In genomic region chr4:187128971-187129370, GRCh38 we compare ENCODE assay signal across 19 cellular contexts.
DNase-seq lines count a peak whose midpoint lies in the region; ATAC-seq and TF ChIP-seq lines count a peak whose summit lies in the region.
"Had no signal": no experiment of that assay in that cellular context is flagged by ENCODE, and none has a peak within 500 bp of the region (broad histone marks: within the 10 kb centered on the region; RNA-seq: fewer than 3 reads in every experiment).

No MANE protein-coding gene starts in this region.

- CTCF ChIA-PET in T-cell (lab: Charles Lee): no interaction called here

- peak overlapping the region; percentile 71 for H3K27ac Mint-ChIP-seq in HFFc6
- no peak overlapping the region for H3K27ac Mint-ChIP-seq in T-cell
- H3K27ac Mint-ChIP-seq: activated naive CD8-positive, alpha-beta T cell had no signal

- ATAC-seq in T-cell (replicated peaks in 1 of 4) (no peak), HG02610 (IDR thresholded peaks at IDR 0.05; ENCODE audit: unreplicated experiment) (no peak)
- ATAC-seq: GM12878, Panc1 had no signal

- H3K36me3 Mint-ChIP-seq in HFFc6 (ENCODE audit: low read depth) (peaks cover 9% of the 10 kb centered on the region), T-cell (no peaks in the 10 kb centered on the region)
- H3K36me3 Mint-ChIP-seq: activated naive CD8-positive, alpha-beta T cell had no signal

- in situ Hi-C loops in brain microvascular endothelial cell (cut with HindIII; ENCODE audit: low pct_ligation_motif_present, low sequenced_read_pairs): no loop called here

- TF ChIP-seq CTCF in HFFc6 (IDR thresholded peaks at IDR 0.05) (no peak), brain microvascular endothelial cell (IDR thresholded peaks at IDR 0.05; ENCODE audit: low read depth, low read length, missing control alignments) (no peak)

- H3K4me1 Mint-ChIP-seq in HFFc6 (ENCODE audit: low read depth) (peaks cover 31% of the 10 kb centered on the region), T-cell (no peaks in the 10 kb centered on the region)
- H3K4me1 Mint-ChIP-seq: central memory CD8-positive, alpha-beta T cell had no signal

- H3K4me3 ChIP-seq in brain microvascular endothelial cell (ENCODE audit: low read depth, low read length): no peak overlapping the region
- H3K4me3 ChIP-seq in skeletal muscle cell (ENCODE audit: low read depth, low read length): no peak overlapping the region
- H3K4me3 ChIP-seq: BLaER1 treated with 17β-estradiol and CSF1 and Interleukin-3, amounts not matched to agents 10 nM and 100 nM; GM12878; lung; MG63 had no signal

- H3K9me3 Mint-ChIP-seq in HFFc6 (no peaks in the 10 kb centered on the region), T-cell (peaks cover 12 to 15% (median 12%) of the 10 kb centered on the region in 3 donors)

- H3K4me3 Mint-ChIP-seq in HFFc6 (peak overlapping the region; percentile 19; the same call in 1 of the 2 replicates), T-cell (no peak overlapping the region)
- H3K4me3 Mint-ChIP-seq: activated naive CD8-positive, alpha-beta T cell; central memory CD8-positive, alpha-beta T cell had no signal

- DNase-seq in HFFc6: no peak
- DNase-seq in brain microvascular endothelial cell: peak; percentile 70
- peak; percentile 4 for DNase-seq in iris pigment epithelial cell (ENCODE audit: low read depth)
- peak; percentile 20 for DNase-seq in skeletal muscle cell (ENCODE audit: low read depth)
- DNase-seq in T-cell: no peak
- DNase-seq in stimulated activated CD4-positive, alpha-beta T cell treated with anti-CD3 and anti-CD28 coated beads, Interleukin-4, amount 100 ng/mL, for 4 hours: no peak
- no peak for DNase-seq in NCI-H510A treated with DMSO at 0.1 percent for 48 hours (lab: John Stamatoyannopoulos, UW)
- DNase-seq: DMS79 treated with DMSO at 0.1 percent for 48 hours, erythroblast, MG63, NCI-H187, NCI-H524 treated with DMSO at 0.1 percent for 48 hours had no signal

- no peaks in the 10 kb centered on the region for H3K36me3 ChIP-seq in brain microvascular endothelial cell (replicated peaks)
- H3K36me3 ChIP-seq: BLaER1 treated with 17β-estradiol and CSF1 and Interleukin-3, amounts not matched to agents 10 nM and 100 nM; MG63 had no signal

- H3K27me3 Mint-ChIP-seq in HFFc6 (ENCODE audit: insufficient read depth) (no peaks in the 10 kb centered on the region; the same call in 1 of the 2 replicates), T-cell (no peaks in the 10 kb centered on the region)
- H3K27me3 Mint-ChIP-seq: activated naive CD8-positive, alpha-beta T cell; central memory CD8-positive, alpha-beta T cell had no signal

- peak overlapping the region; percentile 74 for H3K27ac ChIP-seq in brain microvascular endothelial cell
- H3K27ac ChIP-seq: BLaER1 treated with 17β-estradiol and CSF1 and Interleukin-3, amounts not matched to agents 10 nM and 100 nM had no signal

- H3K27me3 ChIP-seq in brain microvascular endothelial cell (replicated peaks): no peaks in the 10 kb centered on the region
- H3K27me3 ChIP-seq: BLaER1 treated with 17β-estradiol and CSF1 and Interleukin-3, amounts not matched to agents 10 nM and 100 nM; MG63 had no signal

- POLR2A ChIA-PET in T-cell (lab: Charles Lee): no interaction called here

Comparison
In these comparisons a context has a peak if more than half of its experiments do, and no peak if none do; other contexts are left out.
1. DNase-seq: peak in brain microvascular endothelial cell (single experiment), iris pigment epithelial cell (single experiment) and skeletal muscle cell (single experiment); none in HFFc6 (single experiment), T-cell (0 of 34), stimulated activated CD4-positive, alpha-beta T cell treated with anti-CD3 and anti-CD28 coated beads, Interleukin-4, amount 100 ng/mL, for 4 hours (0 of 2) and NCI-H510A treated with DMSO at 0.1 percent for 48 hours (single experiment).